16 cellular contexts compared by ENCODE assay signal in genomic region chr14:61077437-61077836, GRCh38.
DNase-seq lines count a peak whose midpoint lies in the region; ATAC-seq and TF ChIP-seq lines count a peak whose summit lies in the region.
"Had no signal": no experiment of that assay in that cellular context is flagged by ENCODE, and none has a peak within 500 bp of the region (broad histone marks: within the 10 kb centered on the region; RNA-seq: fewer than 3 reads in every experiment).

No MANE protein-coding gene starts in this region.

- H3K4me1 Mint-ChIP-seq in osteocyte (ENCODE audit: unreplicated experiment) = peaks cover 15% of the 10 kb centered on the region

- peak overlapping the region; percentile 9 for H3K4me2 ChIP-seq in GM23248 (ENCODE audit: unreplicated experiment)
- H3K4me2 ChIP-seq in PC-3 (ENCODE audit: low read length) = peak overlapping the region; percentile 14

- H3K27ac ChIP-seq in GM23248 (peak overlapping the region; percentile 80), PC-3 (ENCODE audit: low read length) (peak overlapping the region; percentile 82), epithelial cell of prostate (peak overlapping the region; percentile 74)

- TF ChIP-seq CTCF in PC-3 (conservative IDR thresholded peaks at IDR 0.05; ENCODE audit: low read depth, low read length) (no peak), osteocyte (IDR thresholded peaks at IDR 0.05) (no peak)

- H3K27ac Mint-ChIP-seq in osteocyte (ENCODE audit: unreplicated experiment) = peak overlapping the region; percentile 31
- H3K27ac Mint-ChIP-seq: B cell; CD4-positive, alpha-beta T cell had no signal

- no peaks in the 10 kb centered on the region for H3K27me3 Mint-ChIP-seq in osteocyte (ENCODE audit: unreplicated experiment)
- H3K27me3 Mint-ChIP-seq: B cell; CD4-positive, alpha-beta T cell; IgD-negative memory B cell had no signal

- POLR2A ChIA-PET in PC-3 (lab: Charles Lee; ENCODE audit: unreplicated experiment) = interaction anchor here (0.5 to 2.0 kb wide), 6 partner anchors 11 to 104 kb away, joined by 3 to 10 read pairs (median 4); no protein-coding TSS in a partner anchor

- H3K27me3 ChIP-seq in GM23248 (replicated peaks; ENCODE audit: insufficient read depth) (no peaks in the 10 kb centered on the region), PC-3 (ENCODE audit: low read length) (no peaks in the 10 kb centered on the region)

- DNase-seq in GM23248 (no peak), PC-3 (peak; percentile 51), epithelial cell of prostate (ENCODE audit: low read depth, low spot score) (no peak), osteocyte (ENCODE audit: extremely low spot score, unreplicated experiment) (no peak), kidney glomerular epithelial cell (lab: John Stamatoyannopoulos, UW) (no peak), posterior cingulate gyrus (no peak), Right ventricle myocardium superior (no peak)
- DNase-seq: ACHN; C1 segment of cervical spinal cord; Calu3; CD4-positive, alpha-beta T cell; DMS 273 treated with DMSO at 0.1 percent for 48 hours had no signal

- BruUV-seq in PC-3 (replicated peaks; lab: Mats Ljungman, UMichigan) = no TSS peak

- H3K9me3 ChIP-seq in GM23248 (ENCODE audit: low read depth) (no peaks in the 10 kb centered on the region), PC-3 (ENCODE audit: low read length) (no peaks in the 10 kb centered on the region)

- CTCF ChIA-PET in PC-3 (lab: Charles Lee) = interaction anchor here (0.5 to 1.2 kb wide), 7 partner anchors 26 to 851 kb away, joined by 3 to 6 read pairs (median 3); no protein-coding TSS in a partner anchor

- no peak overlapping the region for H3K4me3 Mint-ChIP-seq in osteocyte (ENCODE audit: unreplicated experiment)
- H3K4me3 Mint-ChIP-seq: B cell; CD4-positive, alpha-beta T cell had no signal

- H3K36me3 Mint-ChIP-seq in osteocyte (ENCODE audit: unreplicated experiment) = peaks cover 28% of the 10 kb centered on the region

- H3K4me3 ChIP-seq in GM23248 = no peak overlapping the region
- H3K4me3 ChIP-seq in PC-3 (ENCODE audit: low read length) = no peak overlapping the region
- H3K4me3 ChIP-seq: GM12878 had no signal

- H3K36me3 ChIP-seq in GM23248 (ENCODE audit: low read depth) = no peaks in the 10 kb centered on the region
- no peaks in the 10 kb centered on the region for H3K36me3 ChIP-seq in PC-3 (ENCODE audit: low read depth, low read length)

- H3K4me1 ChIP-seq in GM23248 (ENCODE audit: insufficient read depth) (peaks cover 44% of the 10 kb centered on the region), PC-3 (ENCODE audit: insufficient read depth, low read length) (peaks cover 33% of the 10 kb centered on the region)

- in situ Hi-C loops in GM23248 (cut with MboI) = no loop called here

- peaks cover 7% of the 10 kb centered on the region for H3K9me3 Mint-ChIP-seq in osteocyte (ENCODE audit: unreplicated experiment)
- H3K9me3 Mint-ChIP-seq: CD4-positive, alpha-beta T cell; IgD-negative memory B cell had no signal

- no peak overlapping the region for H2AFZ ChIP-seq in GM23248
- H2AFZ ChIP-seq in PC-3 (ENCODE audit: low read length) = no peak overlapping the region

- H3K79me2 ChIP-seq in GM23248 (ENCODE audit: insufficient read depth) (no peaks in the 10 kb centered on the region), PC-3 (ENCODE audit: low read length) (no peaks in the 10 kb centered on the region)

- H4K20me1 ChIP-seq in GM23248 (ENCODE audit: insufficient read depth) (no peaks in the 10 kb centered on the region), PC-3 (ENCODE audit: low read length) (no peaks in the 10 kb centered on the region)

- H3F3A ChIP-seq in GM23248 (ENCODE audit: insufficient read depth) (peaks cover 31% of the 10 kb centered on the region), PC-3 (ENCODE audit: low read length, unreplicated experiment) (no peaks in the 10 kb centered on the region)

- H3K9ac ChIP-seq in GM23248 (0 out of 2 replicates have a peak overlapping the region, but pooled peaks have one; percentile 2), PC-3 (ENCODE audit: low read length) (peak overlapping the region; percentile 52)

- intact Hi-C loops in PC-3 (cut with micrococcal nuclease) (loop anchor here (1.0 to 5.0 kb wide), 4 partner anchors 52 to 453 kb away; no protein-coding TSS in a partner anchor), posterior cingulate gyrus (cut with DNase I) (no loop called here), Right ventricle myocardium superior (cut with DNase I) (no loop called here)

- ATAC-seq in PC-3 = peak; percentile 61
- ATAC-seq in Right ventricle myocardium superior (ENCODE audit: poor library complexity) = no peak
- ATAC-seq: GM12878, HCT116 had no signal

- H3K9me2 ChIP-seq in GM23248 (ENCODE audit: insufficient read depth) = no peaks in the 10 kb centered on the region
- no peaks in the 10 kb centered on the region for H3K9me2 ChIP-seq in PC-3 (replicated peaks; ENCODE audit: low read length)
